11 cellular contexts compared by ENCODE assay signal in the genomic region with DNA sequence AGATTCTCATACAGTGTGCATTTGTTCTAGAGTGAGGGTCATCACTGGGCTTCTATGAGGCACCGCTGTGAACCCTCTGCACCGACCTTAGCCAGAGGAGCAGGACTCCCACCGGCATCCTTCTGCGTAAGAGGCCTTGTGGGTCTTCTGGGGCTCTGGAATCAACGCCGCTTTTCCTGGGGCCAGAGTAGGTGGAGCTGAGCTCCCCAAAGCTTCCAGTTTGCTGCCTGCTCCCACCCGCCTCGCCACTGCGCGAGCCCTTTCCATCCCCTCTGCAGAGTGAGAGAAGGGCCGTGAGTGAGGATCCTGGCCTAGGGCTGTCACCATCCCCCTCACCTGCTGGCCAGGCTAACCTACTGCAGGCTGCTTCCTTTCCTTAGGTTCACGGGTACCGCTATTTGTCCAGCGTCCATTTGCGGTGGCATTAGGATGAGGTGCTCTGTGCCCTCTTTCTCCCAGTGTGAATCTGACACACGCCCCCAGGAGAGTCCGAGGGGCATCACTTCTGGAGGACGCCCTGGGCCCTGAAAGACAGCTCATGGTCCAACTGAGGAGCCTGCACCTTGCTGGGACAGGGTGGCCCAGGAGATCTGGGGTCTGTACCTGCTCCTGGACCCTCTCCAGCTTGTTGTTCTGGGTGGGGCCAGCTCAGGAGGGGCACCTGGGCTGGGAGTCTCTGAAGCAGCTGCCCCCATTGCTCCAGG. TPM values are rescaled to one million over a fixed set of nuclear protein-coding genes. Genes with fewer than 3 reads are reported as not detected.
DNase-seq lines count a peak whose midpoint lies in the region; ATAC-seq and TF ChIP-seq lines count a peak whose summit lies in the region.
"Had no signal": no experiment of that assay in that cellular context is flagged by ENCODE, and none has a peak within 500 bp of the region (broad histone marks: within the 10 kb centered on the region; RNA-seq: fewer than 3 reads in every experiment).

No MANE protein-coding gene starts in this region.

- peak overlapping the region; percentile 71 for H2AFZ ChIP-seq in MM.1S (ENCODE audit: low read length)

- peak overlapping the region; percentile 81 for H3K4me2 ChIP-seq in MM.1S (ENCODE audit: low read depth, low read length)

- H3K9me3 ChIP-seq in MM.1S (replicated peaks; ENCODE audit: insufficient read depth, low read length) (no peaks in the 10 kb centered on the region), HAP-1 (no peaks in the 10 kb centered on the region)
- H3K9me3 ChIP-seq: pancreas, thoracic aorta had no signal

- peak overlapping the region; percentile 28 for H3K4me3 ChIP-seq in MM.1S (ENCODE audit: low read length)
- H3K4me3 ChIP-seq in HAP-1, result no peak overlapping the region
- H3K4me3 ChIP-seq: pancreas, thoracic aorta had no signal

- no peaks in the 10 kb centered on the region for H3K79me2 ChIP-seq in MM.1S (ENCODE audit: low read length)

- ATAC-seq in GM19023 (IDR thresholded peaks at IDR 0.05; ENCODE audit: unreplicated experiment) (peak; percentile 8), left ventricle myocardium superior (peak; percentile 15), HG03469 (IDR thresholded peaks at IDR 0.05; ENCODE audit: unreplicated experiment) (no peak)

- H3K9ac ChIP-seq in MM.1S (ENCODE audit: low read length), result peak overlapping the region; percentile 69; the same call in 1 of the 2 replicates

- intact Hi-C loops in left ventricle myocardium superior (cut with micrococcal nuclease), result no loop called here

- H3K36me3 ChIP-seq in MM.1S (replicated peaks; ENCODE audit: insufficient read depth, low read length), result no peaks in the 10 kb centered on the region
- no peaks in the 10 kb centered on the region for H3K36me3 ChIP-seq in HAP-1 (replicated peaks)
- H3K36me3 ChIP-seq: pancreas, thoracic aorta had no signal

- TF ChIP-seq CTCF in MM.1S (IDR thresholded peaks at IDR 0.05; ENCODE audit: low read length), result no peak

- peaks cover 16% of the 10 kb centered on the region for H3F3A ChIP-seq in MM.1S (ENCODE audit: insufficient read depth, low read length)

- H3K27me3 ChIP-seq in MM.1S (replicated peaks; ENCODE audit: insufficient read depth, low read length) (no peaks in the 10 kb centered on the region), HAP-1 (ENCODE audit: low read depth) (no peaks in the 10 kb centered on the region)
- H3K27me3 ChIP-seq: pancreas had no signal

- H3K4me1 ChIP-seq in MM.1S (ENCODE audit: low read length), result peaks cover 23% of the 10 kb centered on the region
- no peaks in the 10 kb centered on the region for H3K4me1 ChIP-seq in HAP-1

- DNase-seq in 8988T, result peak; percentile 59
- DNase-seq in MM.1S, result peak; percentile 30
- no peak for DNase-seq in left ventricle myocardium superior
- DNase-seq in NCI-H1092 treated with DMSO at 0.1 percent for 48 hours (lab: John Stamatoyannopoulos, UW), result no peak
- DNase-seq in HAP-1 (ENCODE audit: low spot score in 2 of 2), result no peak
- no peak for DNase-seq in NCI-H2107 (lab: John Stamatoyannopoulos, UW)

- H3K27ac ChIP-seq in MM.1S (ENCODE audit: low read length), result peak overlapping the region; percentile 91
- H3K27ac ChIP-seq: pancreas, thoracic aorta had no signal

- H4K20me1 ChIP-seq in MM.1S (ENCODE audit: insufficient read depth, low read length), result no peaks in the 10 kb centered on the region

- in situ Hi-C loops in HAP-1 (cut with MboI; ENCODE audit: low sequenced_read_pairs), result no loop called here

- H3K9me2 ChIP-seq in MM.1S (replicated peaks; ENCODE audit: insufficient read depth, low read length), result no peaks in the 10 kb centered on the region

RNA-seq across cellular contexts. Expression of a gene that starts 36.2 kb away (rescaled TPM):
- total RNA-seq in left ventricle myocardium superior, result not detected
- total RNA-seq: activated T-cell treated with anti-CD3 and anti-CD28 coated beads, Interleukin-2, amount 50 U/mL, for 4 hours had no signal

Comparison
In these comparisons a context has a peak if more than half of its experiments do, and no peak if none do; other contexts are left out.
1. DNase-seq: peak in 8988T (single experiment) and MM.1S (single experiment); none in left ventricle myocardium superior (single experiment), NCI-H1092 treated with DMSO at 0.1 percent for 48 hours (single experiment), HAP-1 (0 of 2) and NCI-H2107 (single experiment).